18 cellular contexts compared by ENCODE assay signal in the genomic region with DNA sequence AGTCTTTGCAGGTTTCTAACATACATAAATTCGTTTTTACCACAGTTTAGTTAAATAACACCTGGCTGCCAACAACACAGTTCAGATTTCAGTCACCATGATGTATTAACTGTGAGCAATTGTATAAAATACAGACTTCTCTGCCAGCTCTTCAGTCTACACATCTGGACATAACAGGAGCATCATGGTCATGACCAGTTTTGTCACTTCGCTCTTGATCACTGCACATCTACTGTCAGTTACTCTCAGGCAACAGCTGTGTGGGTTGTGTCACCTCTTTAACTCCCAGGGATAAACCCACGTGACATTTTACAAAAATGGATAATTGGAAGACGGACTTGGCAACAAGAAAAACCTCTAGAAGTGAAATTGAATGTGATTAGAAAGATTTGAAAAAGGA. TPM values are rescaled to one million over a fixed set of nuclear protein-coding genes. Genes with fewer than 3 reads are reported as not detected.
DNase-seq lines count a peak whose midpoint lies in the region; ATAC-seq and TF ChIP-seq lines count a peak whose summit lies in the region.
"Had no signal": no experiment of that assay in that cellular context is flagged by ENCODE, and none has a peak within 500 bp of the region (broad histone marks: within the 10 kb centered on the region; RNA-seq: fewer than 3 reads in every experiment).

No MANE protein-coding gene starts in this region.

- H3K9ac ChIP-seq in Karpas-422 (ENCODE audit: low read length) (no peak overlapping the region), GM23248 (no peak overlapping the region)

- peaks cover 30% of the 10 kb centered on the region for H3K36me3 Mint-ChIP-seq in activated CD8-positive, alpha-beta memory T cell treated with anti-CD3 and anti-CD28 coated beads, Interleukin-2, amount 10 ng/mL, durations not matched to agents 7 days and 5 days
- H3K36me3 Mint-ChIP-seq in activated naive CD8-positive, alpha-beta T cell treated with anti-CD3 and anti-CD28 coated beads for 36 hours = peaks cover 23% of the 10 kb centered on the region
- H3K36me3 Mint-ChIP-seq in nephron progenitor cell (ENCODE audit: low read depth) = peaks cover 51% of the 10 kb centered on the region

- 78 to 87% methylated on average over 4 of the region's 4 CpGs for WGBS in GM23248 (ENCODE audit: low coverage in 1 of 2, low lambda C conversion rate in 2 of 2, missing lambda C conversion rate in 2 of 2), 2 experiments

- H3K27ac Mint-ChIP-seq in activated CD8-positive, alpha-beta memory T cell treated with anti-CD3 and anti-CD28 coated beads, Interleukin-2, amount 10 ng/mL, durations not matched to agents 7 days and 5 days = peak overlapping the region; percentile 16
- peak overlapping the region; percentile 82 for H3K27ac Mint-ChIP-seq in activated naive CD8-positive, alpha-beta T cell treated with anti-CD3 and anti-CD28 coated beads for 36 hours
- H3K27ac Mint-ChIP-seq in nephron progenitor cell = peak overlapping the region; percentile 6
- H3K27ac Mint-ChIP-seq: HFFc6 had no signal

- DNase-seq in activated CD8-positive, alpha-beta memory T cell treated with anti-CD3 and anti-CD28 coated beads, Interleukin-2, amount 10 ng/mL, durations not matched to agents 7 days and 5 days = no peak
- DNase-seq in activated CD8-positive, alpha-beta memory T cell treated with anti-CD3 and anti-CD28 coated beads for 24 hours = no peak
- DNase-seq in Karpas-422 (no peak), nephron progenitor cell (no peak), NOMO-1 treated with dmso at 0.1 percent for 144 hours (lab: John Stamatoyannopoulos, UW; ENCODE audit: unreplicated experiment) (no peak), GM23248 (no peak)
- DNase-seq in activated naive CD8-positive, alpha-beta T cell treated with anti-CD3 and anti-CD28 coated beads for 36 hours = no peak
- DNase-seq: DMS53, HFFc6, KBM-7, NCI-H1436, NCI-H2029 treated with DMSO at 0.1 percent for 48 hours, NCI-H2171 treated with DMSO at 0.1 percent for 48 hours, NCI-H748 treated with DMSO at 0.1 percent for 48 hours had no signal

- TF ChIP-seq CTCF in nephron progenitor cell (IDR thresholded peaks at IDR 0.05) = no peak

- H3K4me2 ChIP-seq in Karpas-422 (ENCODE audit: low read depth, low read length, poor library complexity, severe bottlenecking) (peak overlapping the region; percentile 38), GM23248 (ENCODE audit: unreplicated experiment) (no peak overlapping the region)
- H3K4me2 ChIP-seq: A549 had no signal

- H3K9me3 ChIP-seq in Karpas-422 (ENCODE audit: low read length) (no peaks in the 10 kb centered on the region), GM23248 (ENCODE audit: low read depth) (no peaks in the 10 kb centered on the region)
- H3K9me3 ChIP-seq: A549 had no signal

- no peaks in the 10 kb centered on the region for H3K27me3 ChIP-seq in Karpas-422 (ENCODE audit: low read length)
- no peaks in the 10 kb centered on the region for H3K27me3 ChIP-seq in GM23248 (replicated peaks; ENCODE audit: insufficient read depth)

- H4K20me1 ChIP-seq in Karpas-422 (ENCODE audit: insufficient read depth, low read depth, low read length) (peaks cover 26% of the 10 kb centered on the region), GM23248 (ENCODE audit: insufficient read depth) (no peaks in the 10 kb centered on the region)

- H3K9me2 ChIP-seq in Karpas-422 (replicated peaks; ENCODE audit: insufficient read depth, low read length) = no peaks in the 10 kb centered on the region
- H3K9me2 ChIP-seq in GM23248 (ENCODE audit: insufficient read depth) = no peaks in the 10 kb centered on the region

- H3K4me1 Mint-ChIP-seq in activated CD8-positive, alpha-beta memory T cell treated with anti-CD3 and anti-CD28 coated beads, Interleukin-2, amount 10 ng/mL, durations not matched to agents 7 days and 5 days = peaks cover 43% of the 10 kb centered on the region
- peaks cover 45% of the 10 kb centered on the region for H3K4me1 Mint-ChIP-seq in activated naive CD8-positive, alpha-beta T cell treated with anti-CD3 and anti-CD28 coated beads for 36 hours
- H3K4me1 Mint-ChIP-seq in nephron progenitor cell = peaks cover 7% of the 10 kb centered on the region

- H3K9me3 Mint-ChIP-seq in activated CD8-positive, alpha-beta memory T cell treated with anti-CD3 and anti-CD28 coated beads, Interleukin-2, amount 10 ng/mL, durations not matched to agents 7 days and 5 days (ENCODE audit: low read depth) = no peaks in the 10 kb centered on the region
- H3K9me3 Mint-ChIP-seq in activated naive CD8-positive, alpha-beta T cell treated with anti-CD3 and anti-CD28 coated beads for 36 hours = peaks cover 2% of the 10 kb centered on the region
- H3K9me3 Mint-ChIP-seq in nephron progenitor cell = no peaks in the 10 kb centered on the region
- H3K9me3 Mint-ChIP-seq: HFFc6 had no signal

- H3K36me3 ChIP-seq in Karpas-422 (ENCODE audit: insufficient read depth, low read length) (peaks cover 12% of the 10 kb centered on the region; the same call in 1 of the 2 replicates), GM23248 (ENCODE audit: low read depth) (peaks cover 4% of the 10 kb centered on the region; the same call in 1 of the 2 replicates)

- no peaks in the 10 kb centered on the region for H3F3A ChIP-seq in GM23248 (ENCODE audit: insufficient read depth)

- H3K27ac ChIP-seq in Karpas-422 (ENCODE audit: low read length) (peak overlapping the region; percentile 24; the same call in 1 of the 2 replicates), GM23248 (no peak overlapping the region)
- H3K27ac ChIP-seq: A549, C4-2B had no signal

- peaks cover 90% of the 10 kb centered on the region for H3K79me2 ChIP-seq in Karpas-422 (ENCODE audit: low read length)
- peaks cover 12% of the 10 kb centered on the region; the same call in 1 of the 2 replicates for H3K79me2 ChIP-seq in GM23248 (ENCODE audit: insufficient read depth)

- H2AFZ ChIP-seq in Karpas-422 (ENCODE audit: low read length) (no peak overlapping the region), GM23248 (no peak overlapping the region)

- H3K27me3 Mint-ChIP-seq in activated CD8-positive, alpha-beta memory T cell treated with anti-CD3 and anti-CD28 coated beads, Interleukin-2, amount 10 ng/mL, durations not matched to agents 7 days and 5 days = no peaks in the 10 kb centered on the region
- H3K27me3 Mint-ChIP-seq in activated naive CD8-positive, alpha-beta T cell treated with anti-CD3 and anti-CD28 coated beads for 36 hours = no peaks in the 10 kb centered on the region
- no peaks in the 10 kb centered on the region for H3K27me3 Mint-ChIP-seq in nephron progenitor cell (ENCODE audit: low read depth, poor library complexity)

- CTCF ChIA-PET in activated CD8-positive, alpha-beta memory T cell treated with anti-CD3 and anti-CD28 coated beads, Interleukin-2, amount 10 ng/mL, durations not matched to agents 7 days and 5 days (lab: Charles Lee) = interaction anchor here (0.7 to 0.8 kb wide), 2 partner anchors 44 to 48 kb away, joined by 6 read pairs; no protein-coding TSS in a partner anchor

- ATAC-seq in activated CD8-positive, alpha-beta memory T cell treated with anti-CD3 and anti-CD28 coated beads, Interleukin-2, amount 10 ng/mL, durations not matched to agents 7 days and 5 days = no peak
- no peak for ATAC-seq in GM21786 (IDR thresholded peaks at IDR 0.05; ENCODE audit: unreplicated experiment)
- ATAC-seq: A549 had no signal

- no peak overlapping the region for H3K4me3 ChIP-seq in Karpas-422 (ENCODE audit: low read length)
- no peak overlapping the region for H3K4me3 ChIP-seq in GM23248
- H3K4me3 ChIP-seq: A549 had no signal

- H3K4me3 Mint-ChIP-seq in activated CD8-positive, alpha-beta memory T cell treated with anti-CD3 and anti-CD28 coated beads, Interleukin-2, amount 10 ng/mL, durations not matched to agents 7 days and 5 days = no peak overlapping the region
- no peak overlapping the region for H3K4me3 Mint-ChIP-seq in activated naive CD8-positive, alpha-beta T cell treated with anti-CD3 and anti-CD28 coated beads for 36 hours
- H3K4me3 Mint-ChIP-seq in nephron progenitor cell = no peak overlapping the region
- H3K4me3 Mint-ChIP-seq: HFFc6 had no signal

- peaks cover 58% of the 10 kb centered on the region for H3K4me1 ChIP-seq in Karpas-422 (ENCODE audit: low read length)
- H3K4me1 ChIP-seq in GM23248 (ENCODE audit: insufficient read depth) = no peaks in the 10 kb centered on the region
- H3K4me1 ChIP-seq: A549 had no signal

- in situ Hi-C loops in GM23248 (cut with MboI) = no loop called here

RNA-seq across cellular contexts. Expression of a gene that starts 30.3 kb away (rescaled TPM):
- total RNA-seq in activated CD8-positive, alpha-beta memory T cell treated with anti-CD3 and anti-CD28 coated beads, Interleukin-2, amount 10 ng/mL, durations not matched to agents 7 days and 5 days = 100 to 1,000 TPM; 686 to 756 TPM
- total RNA-seq in Karpas-422 (2014; rRNA removed; shearing (Covaris generic); ENCODE audit: low replicate concordance) = not detected in 2 replicates
- 100 to 1,000 TPM; 356 to 357 TPM for total RNA-seq in activated naive CD8-positive, alpha-beta T cell treated with anti-CD3 and anti-CD28 coated beads for 36 hours
- 0.86 TPM in 1 of 2 replicates, not detected in the other for total RNA-seq in GM23248 (2014; rRNA removed; shearing (Covaris generic))
- polyA plus RNA-seq in GM23248 (2016; fragmentation: Nextera tagmentation; extraction: Ambion mirVana) = not detected in 2 replicates
- total RNA-seq: HFFc6, M059J had no signal

RNA-seq across cellular contexts. Expression of a gene that starts 40.3 kb away (rescaled TPM):
- total RNA-seq in activated CD8-positive, alpha-beta memory T cell treated with anti-CD3 and anti-CD28 coated beads, Interleukin-2, amount 10 ng/mL, durations not matched to agents 7 days and 5 days = 10 to 100 TPM; 37.0 to 43.2 TPM
- total RNA-seq in Karpas-422 (2014; rRNA removed; shearing (Covaris generic); ENCODE audit: low replicate concordance) = 176 and 180 TPM in 2 replicates
- 10 to 100 TPM; 63.4 to 65.9 TPM for total RNA-seq in activated naive CD8-positive, alpha-beta T cell treated with anti-CD3 and anti-CD28 coated beads for 36 hours
- 21.2 and 38.1 TPM in 2 replicates for total RNA-seq in GM23248 (2014; rRNA removed; shearing (Covaris generic))
- 6.8 and 7.2 TPM in 2 replicates for polyA plus RNA-seq in GM23248 (2016; fragmentation: Nextera tagmentation; extraction: Ambion mirVana)

Comparison
In these comparisons a context has a peak if more than half of its experiments do, and no peak if none do; other contexts are left out.
1. H3K27ac Mint-ChIP-seq: peak in every context shown above with its lines; median percentile 82 in activated naive CD8-positive, alpha-beta T cell treated with anti-CD3 and anti-CD28 coated beads for 36 hours; 16 in activated CD8-positive, alpha-beta memory T cell treated with anti-CD3 and anti-CD28 coated beads, Interleukin-2, amount 10 ng/mL, durations not matched to agents 7 days and 5 days; 6 in nephron progenitor cell.
2. RNA of a gene that starts 30.3 kb away (total RNA-seq): 686 to 756 TPM in activated CD8-positive, alpha-beta memory T cell treated with anti-CD3 and anti-CD28 coated beads, Interleukin-2, amount 10 ng/mL, durations not matched to agents 7 days and 5 days and 356 to 357 TPM in activated naive CD8-positive, alpha-beta T cell treated with anti-CD3 and anti-CD28 coated beads for 36 hours; 0.86 TPM in GM23248 and not detected in Karpas-422; every median in the first group is over 100 times any median in the second.